17 cellular contexts compared by ENCODE assay signal in the genomic region with DNA sequence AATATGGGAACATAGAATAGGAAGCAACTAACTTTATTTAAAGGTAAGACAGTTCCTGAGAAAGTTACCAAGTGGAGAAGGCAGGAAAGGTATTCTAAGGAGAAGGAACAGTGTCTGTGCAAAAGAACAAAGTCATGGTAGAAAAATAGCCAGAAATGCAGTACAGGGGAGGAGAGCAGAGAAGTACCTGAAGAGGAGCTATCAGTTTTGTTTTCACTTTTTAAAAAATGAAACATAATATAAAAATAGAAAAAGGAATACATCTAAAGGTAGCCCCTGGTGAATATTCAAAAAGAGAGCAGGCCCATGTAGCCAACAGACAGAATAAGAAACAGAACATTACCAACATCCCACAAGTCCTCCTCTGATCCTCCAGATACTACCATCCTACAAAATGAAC.
"Had no signal": no experiment of that assay in that cellular context is flagged by ENCODE, and none has a peak within 500 bp of the region (broad histone marks: within the 10 kb centered on the region; RNA-seq: fewer than 3 reads in every experiment).

No MANE protein-coding gene starts in this region.

- H3K36me3 Mint-ChIP-seq: activated naive CD8-positive, alpha-beta T cell treated with anti-CD3 and anti-CD28 coated beads for 36 hours; neural progenitor cell; WTC11 had no signal

- DNase-seq: activated CD4-positive, alpha-beta T cell treated with anti-CD3 and anti-CD28 coated beads for 36 hours; activated CD4-positive, alpha-beta T cell treated with anti-CD3 and anti-CD28 coated beads, Interleukin-2, amount 50 U/mL, for 48 hours; activated naive CD8-positive, alpha-beta T cell treated with anti-CD3 and anti-CD28 coated beads for 36 hours; amniotic stem cell; foreskin fibroblast; left cardiac atrium; mesenchymal stem cell; mucosa of descending colon; naive B cell; stimulated activated CD4-positive, alpha-beta T cell treated with anti-CD3 and anti-CD28 coated beads, Interleukin-12 subunit alpha, Interleukin-12 subunit beta, amount 100 ng/mL, for 4 hours; stimulated activated CD4-positive, alpha-beta T cell treated with anti-CD3 and anti-CD28 coated beads, Interleukin-1b, Interleukin-23, amount 100 ng/mL, for 48 hours; stimulated activated CD8-positive, alpha-beta memory T cell treated with anti-CD3 and anti-CD28 coated beads, Interleukin-4, amount 100 ng/mL, for 48 hours; stimulated activated naive CD4-positive, alpha-beta T cell; upper lobe of right lung had no signal

- H3K27me3 Mint-ChIP-seq: activated CD4-positive, alpha-beta T cell treated with anti-CD3 and anti-CD28 coated beads for 36 hours; activated naive CD8-positive, alpha-beta T cell treated with anti-CD3 and anti-CD28 coated beads for 36 hours; naive B cell; progenitor cell of endocrine pancreas had no signal

- ATAC-seq: activated CD4-positive, alpha-beta T cell treated with anti-CD3 and anti-CD28 coated beads for 36 hours; left cardiac atrium; mucosa of descending colon; upper lobe of right lung; WTC11 had no signal

- H3K4me3 Mint-ChIP-seq: activated CD4-positive, alpha-beta T cell treated with anti-CD3 and anti-CD28 coated beads for 36 hours; activated naive CD8-positive, alpha-beta T cell treated with anti-CD3 and anti-CD28 coated beads for 36 hours; naive B cell; neural progenitor cell; WTC11 had no signal

- H3K4me1 Mint-ChIP-seq: activated CD4-positive, alpha-beta T cell treated with anti-CD3 and anti-CD28 coated beads for 36 hours; activated naive CD8-positive, alpha-beta T cell treated with anti-CD3 and anti-CD28 coated beads for 36 hours; naive B cell; neural progenitor cell; WTC11 had no signal

- H3K27ac Mint-ChIP-seq: activated CD4-positive, alpha-beta T cell treated with anti-CD3 and anti-CD28 coated beads for 36 hours; activated naive CD8-positive, alpha-beta T cell treated with anti-CD3 and anti-CD28 coated beads for 36 hours; naive B cell; neural progenitor cell; progenitor cell of endocrine pancreas; WTC11 had no signal

- H3K9me3 Mint-ChIP-seq: activated naive CD8-positive, alpha-beta T cell treated with anti-CD3 and anti-CD28 coated beads for 36 hours had no signal
